ENCODE assay signal across 1 cellular context in the genomic region with DNA sequence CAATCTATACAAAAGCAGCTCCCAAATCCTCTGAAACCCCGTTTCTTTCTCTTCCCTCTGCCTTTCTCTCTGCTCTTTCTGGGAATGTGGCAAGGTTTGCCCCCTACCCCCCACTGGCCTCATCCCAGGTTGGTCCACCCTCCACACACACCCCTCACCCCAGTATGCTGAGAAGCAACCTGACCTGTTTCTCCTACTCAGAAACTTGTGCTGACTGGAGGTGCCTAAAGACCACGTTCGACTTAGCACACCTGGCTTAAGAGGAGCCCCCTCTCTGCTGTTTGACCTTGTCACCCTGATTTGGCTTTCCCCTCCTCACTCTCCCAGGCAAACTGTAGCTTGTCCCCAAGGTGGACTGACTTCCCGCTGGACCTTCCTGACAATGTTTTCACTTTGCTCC.
TF ChIP-seq lines count a peak whose summit lies in the region.

No MANE protein-coding gene starts in this region.

TF ChIP-seq in endothelial cell of umbilical vein, 7 proteins besides CTCF, POLR2A, EP300 and RAD21:
- TF ChIP-seq MYC (IDR thresholded peaks at IDR 0.05; ENCODE audit: low read depth, low read length) (no peak), GATA2 (IDR thresholded peaks at IDR 0.05; ENCODE audit: insufficient read depth, insufficient read length, low read depth, low read length) (no peak), POLR2AphosphoS5 (IDR thresholded peaks at IDR 0.05; ENCODE audit: insufficient read depth, low read depth, low read length) (no peak), JUN (IDR thresholded peaks at IDR 0.05; ENCODE audit: borderline replicate concordance, insufficient read depth, insufficient read length, low read depth) (no peak), EZH2 (IDR thresholded peaks at IDR 0.05; ENCODE audit: borderline replicate concordance, low read depth, low read length, severe bottlenecking) (no peak), FOS (IDR thresholded peaks at IDR 0.05; ENCODE audit: borderline replicate concordance, insufficient read depth, low read length) (no peak)
- TF ChIP-seq, protein P1, sequence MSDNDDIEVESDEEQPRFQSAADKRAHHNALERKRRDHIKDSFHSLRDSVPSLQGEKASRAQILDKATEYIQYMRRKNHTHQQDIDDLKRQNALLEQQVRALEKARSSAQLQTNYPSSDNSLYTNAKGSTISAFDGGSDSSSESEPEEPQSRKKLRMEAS (IDR thresholded peaks at IDR 0.05; ENCODE audit: insufficient read depth, insufficient read length): no peak
